In genomic region chr1:221739677-221740025, GRCh38 we compare ENCODE assay signal across 13 cellular contexts. TPM values are rescaled to one million over a fixed set of nuclear protein-coding genes. Genes with fewer than 3 reads are reported as not detected.
DNase-seq lines count a peak whose midpoint lies in the region; ATAC-seq and TF ChIP-seq lines count a peak whose summit lies in the region.
"Had no signal": no experiment of that assay in that cellular context is flagged by ENCODE, and none has a peak within 500 bp of the region (broad histone marks: within the 10 kb centered on the region; RNA-seq: fewer than 3 reads in every experiment).

No MANE protein-coding gene starts in this region.

- CTCF ChIA-PET in CD8-positive, alpha-beta memory T cell (lab: Charles Lee): interaction anchor here (2.6 to 4.1 kb wide), 5 partner anchors 13 to 269 kb away, joined by 7 to 45 read pairs (median 11); no protein-coding TSS in a partner anchor

- H3K4me3 Mint-ChIP-seq in CD8-positive, alpha-beta memory T cell: peak overlapping the region in 4 of 7 donors; percentile 12 to 64 (median 26)
- peak overlapping the region; percentile 38 for H3K4me3 Mint-ChIP-seq in progenitor cell of endocrine pancreas (ENCODE audit: low read depth)
- no peak overlapping the region for H3K4me3 Mint-ChIP-seq in effector memory CD8-positive, alpha-beta T cell
- H3K4me3 Mint-ChIP-seq: activated CD8-positive, alpha-beta T cell treated with anti-CD3 and anti-CD28 coated beads, Interleukin-2, amount 10 ng/mL, durations not matched to agents 7 days and 5 days; dendritic cell treated with granulocyte-macrophage colony-stimulating factor and Interleukin-4, amounts not matched to agents 40 ng/mL and 50 ng/mL, for 4 days; natural killer cell treated with Interleukin-12 subunit alpha and Interleukin-12 subunit beta and Interleukin-15 and Interleukin-18, amount 100 ng/mL, for 72 hours had no signal

- intact Hi-C loops in dorsolateral prefrontal cortex (cut with DNase I): loop anchor here (1.0 to 10.0 kb wide), 10 partner anchors 29 to 715 kb away; no protein-coding TSS in a partner anchor

- no peaks in the 10 kb centered on the region for H3K36me3 ChIP-seq in CD8-positive, alpha-beta memory T cell (ENCODE audit: insufficient read depth, low read length)
- H3K36me3 ChIP-seq in Loucy (ENCODE audit: insufficient read depth, low read length): peaks cover 18% of the 10 kb centered on the region

- no peaks in the 10 kb centered on the region for H3K9me2 ChIP-seq in Loucy (replicated peaks; ENCODE audit: low read depth, low read length)

- no peaks in the 10 kb centered on the region for H3K27me3 Mint-ChIP-seq in CD8-positive, alpha-beta memory T cell
- no peaks in the 10 kb centered on the region for H3K27me3 Mint-ChIP-seq in progenitor cell of endocrine pancreas
- no peaks in the 10 kb centered on the region for H3K27me3 Mint-ChIP-seq in effector memory CD8-positive, alpha-beta T cell
- H3K27me3 Mint-ChIP-seq: dendritic cell treated with granulocyte-macrophage colony-stimulating factor and Interleukin-4, amounts not matched to agents 40 ng/mL and 50 ng/mL, for 4 days; natural killer cell treated with Interleukin-12 subunit alpha and Interleukin-12 subunit beta and Interleukin-15 and Interleukin-18, amount 100 ng/mL, for 72 hours had no signal

- no peaks in the 10 kb centered on the region for H3K27me3 ChIP-seq in CD8-positive, alpha-beta memory T cell (ENCODE audit: insufficient read depth, low read length, poor library complexity, severe bottlenecking)
- H3K27me3 ChIP-seq in Loucy (ENCODE audit: insufficient read depth, low read length, poor library complexity, severe bottlenecking) (no peaks in the 10 kb centered on the region), dorsolateral prefrontal cortex (peaks cover 0 to 14% (median 0%) of the 10 kb centered on the region in 45 donors)

- no peak overlapping the region for H3K27ac Mint-ChIP-seq in CD8-positive, alpha-beta memory T cell
- no peak overlapping the region for H3K27ac Mint-ChIP-seq in progenitor cell of endocrine pancreas
- H3K27ac Mint-ChIP-seq in effector memory CD8-positive, alpha-beta T cell: peak overlapping the region in 1 of 2 donors; percentile 84
- H3K27ac Mint-ChIP-seq: activated CD8-positive, alpha-beta T cell treated with anti-CD3 and anti-CD28 coated beads, Interleukin-2, amount 10 ng/mL, durations not matched to agents 7 days and 5 days; activated naive CD4-positive, alpha-beta T cell treated with anti-CD3 and anti-CD28 coated beads, Interleukin-2, amount 50 U/mL, for 72 hours; dendritic cell treated with granulocyte-macrophage colony-stimulating factor and Interleukin-4, amounts not matched to agents 40 ng/mL and 50 ng/mL, for 4 days had no signal

- H3K9me3 ChIP-seq in CD8-positive, alpha-beta memory T cell (ENCODE audit: low read length): no peaks in the 10 kb centered on the region
- H3K9me3 ChIP-seq in Loucy (ENCODE audit: insufficient read depth, low read depth, low read length): no peaks in the 10 kb centered on the region

- peaks cover 18 to 39% (median 25%) of the 10 kb centered on the region in 3 donors for H3K36me3 Mint-ChIP-seq in CD8-positive, alpha-beta memory T cell
- H3K36me3 Mint-ChIP-seq in progenitor cell of endocrine pancreas (ENCODE audit: insufficient read depth): peaks cover 28% of the 10 kb centered on the region
- H3K36me3 Mint-ChIP-seq in effector memory CD8-positive, alpha-beta T cell (ENCODE audit: insufficient read depth): peaks cover 52% of the 10 kb centered on the region

- ATAC-seq in effector memory CD8-positive, alpha-beta T cell (replicated peaks): no peak
- no peak for ATAC-seq in GM21515 (IDR thresholded peaks at IDR 0.05; ENCODE audit: unreplicated experiment)
- ATAC-seq: activated CD8-positive, alpha-beta T cell treated with anti-CD3 and anti-CD28 coated beads, Interleukin-2, amount 10 ng/mL, durations not matched to agents 7 days and 5 days; activated naive CD4-positive, alpha-beta T cell treated with anti-CD3 and anti-CD28 coated beads, Interleukin-2, amount 50 U/mL, for 72 hours; natural killer cell treated with Interleukin-12 subunit alpha and Interleukin-12 subunit beta and Interleukin-15 and Interleukin-18, amount 100 ng/mL, for 72 hours had no signal

- peak overlapping the region; percentile 88 for H3K4me2 ChIP-seq in Loucy (ENCODE audit: low read depth, low read length, poor library complexity, severe bottlenecking)

- no peak overlapping the region for H3K27ac ChIP-seq in CD8-positive, alpha-beta memory T cell (ENCODE audit: low read depth, low read length)
- peak overlapping the region in 51 of 59 donors; percentile 12 to 99 (median 76) for H3K27ac ChIP-seq in dorsolateral prefrontal cortex

- H3K4me1 Mint-ChIP-seq in CD8-positive, alpha-beta memory T cell: peaks cover 21 to 46% (median 39%) of the 10 kb centered on the region in 3 donors
- peaks cover 16% of the 10 kb centered on the region for H3K4me1 Mint-ChIP-seq in progenitor cell of endocrine pancreas (ENCODE audit: low read depth)
- peaks cover 38 to 43% of the 10 kb centered on the region in 2 donors for H3K4me1 Mint-ChIP-seq in effector memory CD8-positive, alpha-beta T cell (ENCODE audit: low read depth in 2 of 2)

- no peaks in the 10 kb centered on the region for H3K9me3 Mint-ChIP-seq in CD8-positive, alpha-beta memory T cell
- H3K9me3 Mint-ChIP-seq in progenitor cell of endocrine pancreas (ENCODE audit: low read depth): no peaks in the 10 kb centered on the region
- H3K9me3 Mint-ChIP-seq in effector memory CD8-positive, alpha-beta T cell: no peaks in the 10 kb centered on the region
- H3K9me3 Mint-ChIP-seq: dendritic cell treated with granulocyte-macrophage colony-stimulating factor and Interleukin-4, amounts not matched to agents 40 ng/mL and 50 ng/mL, for 4 days; natural killer cell treated with Interleukin-12 subunit alpha and Interleukin-12 subunit beta and Interleukin-15 and Interleukin-18, amount 100 ng/mL, for 72 hours had no signal

- H3K79me2 ChIP-seq in Loucy (ENCODE audit: insufficient read depth, low read length): peaks cover 72% of the 10 kb centered on the region

- no peaks in the 10 kb centered on the region for H3F3A ChIP-seq in Loucy (ENCODE audit: low read depth)

- peak overlapping the region; percentile 89 for H3K9ac ChIP-seq in Loucy (ENCODE audit: low read depth, low read length, poor library complexity, severe bottlenecking)

- H3K4me1 ChIP-seq in CD8-positive, alpha-beta memory T cell (ENCODE audit: insufficient read depth, low read length): peaks cover 12% of the 10 kb centered on the region
- H3K4me1 ChIP-seq in Loucy (ENCODE audit: insufficient read depth, low read length, poor library complexity, severe bottlenecking): peaks cover 63% of the 10 kb centered on the region

- H4K20me1 ChIP-seq in Loucy (ENCODE audit: insufficient read depth, low read length, poor library complexity, severe bottlenecking): peaks cover 68% of the 10 kb centered on the region

- H3K4me3 ChIP-seq in CD8-positive, alpha-beta memory T cell (ENCODE audit: low read length): no peak overlapping the region
- H3K4me3 ChIP-seq in Loucy (ENCODE audit: low read length, poor library complexity, severe bottlenecking) (peak overlapping the region; percentile 94), dorsolateral prefrontal cortex (peak overlapping the region; percentile 31 to 91 (median 78))

- TF ChIP-seq CTCF in Loucy (conservative IDR thresholded peaks at IDR 0.05; ENCODE audit: low read length): no peak
- TF ChIP-seq CTCF in dorsolateral prefrontal cortex (IDR thresholded peaks at IDR 0.05 in 54 of 56, conservative IDR thresholded peaks at IDR 0.05 in 2 of 56; ENCODE audit: low read depth in 1 of 56, partially characterized antibody in 56 of 56): no peak
- TF ChIP-seq CTCF in progenitor cell of endocrine pancreas (IDR thresholded peaks at IDR 0.05; ENCODE audit: unreplicated experiment): no peak

- no peak overlapping the region for H2AFZ ChIP-seq in Loucy (ENCODE audit: low read length)

- DNase-seq in CD8-positive, alpha-beta memory T cell: no peak
- DNase-seq in dorsolateral prefrontal cortex (no peak), progenitor cell of endocrine pancreas (ENCODE audit: low spot score, unreplicated experiment) (no peak), NCI-H2029 treated with DMSO at 0.1 percent for 48 hours (lab: John Stamatoyannopoulos, UW) (no peak), activated gamma-delta T cell treated with Interleukin-2 at 50 U/mL for 16 hours (no peak)
- no peak for DNase-seq in effector memory CD8-positive, alpha-beta T cell
- DNase-seq: activated CD8-positive, alpha-beta T cell treated with anti-CD3 and anti-CD28 coated beads, Interleukin-2, amount 10 ng/mL, durations not matched to agents 7 days and 5 days; trophoblast cell had no signal

- POLR2A ChIA-PET in CD8-positive, alpha-beta memory T cell (lab: Charles Lee): interaction anchor here (1.1 to 4.6 kb wide), 2 partner anchors 24 to 28 kb away, joined by 3 to 53 read pairs; no protein-coding TSS in a partner anchor

RNA-seq across cellular contexts. Expression of gene DUSP10, which starts 2.2 kb away (rescaled TPM):
- 10 to 100 TPM; 23.7 to 25.4 TPM for total RNA-seq in CD8-positive, alpha-beta memory T cell
- polyA plus RNA-seq in CD8-positive, alpha-beta memory T cell: 8.0 TPM
- 10 to 100 TPM in 43 of 120 experiments, 1 to 10 TPM in 77; 2.7 to 28.4 (median 9.0) TPM for total RNA-seq in dorsolateral prefrontal cortex
- 9.3 and 10.2 TPM in 2 replicates for total RNA-seq in progenitor cell of endocrine pancreas

Comparison
In these comparisons a context has a peak if more than half of its experiments do, and no peak if none do; other contexts are left out.
1. H3K4me3 Mint-ChIP-seq: peak in CD8-positive, alpha-beta memory T cell (4 of 7) and progenitor cell of endocrine pancreas (single experiment); none in effector memory CD8-positive, alpha-beta T cell (0 of 2).